1 cellular context compared by ENCODE assay signal in the genomic region with DNA sequence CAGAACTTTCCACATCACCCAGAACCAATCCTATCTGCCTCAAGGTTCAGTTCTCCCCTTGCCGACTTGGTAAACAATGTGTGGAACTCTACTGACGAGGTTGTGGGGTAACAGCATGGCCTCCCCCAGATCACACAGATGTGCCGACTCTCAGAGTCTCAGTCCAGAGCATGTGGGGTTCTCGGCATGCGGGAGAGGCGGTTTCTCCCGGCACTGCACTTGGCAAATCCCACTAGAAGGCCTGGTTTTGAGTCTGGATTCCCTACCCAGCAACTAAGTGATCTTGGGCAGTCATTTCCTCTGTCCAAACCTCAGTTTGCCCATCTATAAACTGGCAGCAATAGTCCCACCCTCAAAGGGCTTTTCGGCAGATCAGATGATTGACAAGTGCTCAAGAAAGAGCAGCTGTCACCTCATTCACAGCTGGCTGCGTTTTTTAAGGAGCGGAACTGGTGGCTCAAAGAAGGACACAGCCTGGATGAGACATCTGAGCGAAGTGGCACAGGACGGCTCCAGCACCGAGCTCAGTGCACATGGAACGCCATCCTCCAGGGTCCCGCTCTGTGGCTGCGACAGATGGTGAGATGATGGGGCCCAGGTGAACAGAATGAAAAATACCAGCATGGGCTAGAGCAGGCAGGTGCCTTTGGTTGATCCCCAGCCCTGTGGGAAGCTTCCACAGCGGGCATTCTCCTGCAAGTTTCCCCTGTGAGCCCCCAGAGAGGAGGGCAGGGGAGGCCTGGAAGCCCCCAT.
A peak's percentile ranks its signal among the peaks of the same experiment; 100 is the strongest.
TF ChIP-seq lines count a peak whose summit lies in the region.

No MANE protein-coding gene starts in this region.

TF ChIP-seq in HepG2, 621 proteins besides CTCF, POLR2A, EP300 and RAD21 (continued from another document and continues in another):
- TF ChIP-seq, protein P1, sequence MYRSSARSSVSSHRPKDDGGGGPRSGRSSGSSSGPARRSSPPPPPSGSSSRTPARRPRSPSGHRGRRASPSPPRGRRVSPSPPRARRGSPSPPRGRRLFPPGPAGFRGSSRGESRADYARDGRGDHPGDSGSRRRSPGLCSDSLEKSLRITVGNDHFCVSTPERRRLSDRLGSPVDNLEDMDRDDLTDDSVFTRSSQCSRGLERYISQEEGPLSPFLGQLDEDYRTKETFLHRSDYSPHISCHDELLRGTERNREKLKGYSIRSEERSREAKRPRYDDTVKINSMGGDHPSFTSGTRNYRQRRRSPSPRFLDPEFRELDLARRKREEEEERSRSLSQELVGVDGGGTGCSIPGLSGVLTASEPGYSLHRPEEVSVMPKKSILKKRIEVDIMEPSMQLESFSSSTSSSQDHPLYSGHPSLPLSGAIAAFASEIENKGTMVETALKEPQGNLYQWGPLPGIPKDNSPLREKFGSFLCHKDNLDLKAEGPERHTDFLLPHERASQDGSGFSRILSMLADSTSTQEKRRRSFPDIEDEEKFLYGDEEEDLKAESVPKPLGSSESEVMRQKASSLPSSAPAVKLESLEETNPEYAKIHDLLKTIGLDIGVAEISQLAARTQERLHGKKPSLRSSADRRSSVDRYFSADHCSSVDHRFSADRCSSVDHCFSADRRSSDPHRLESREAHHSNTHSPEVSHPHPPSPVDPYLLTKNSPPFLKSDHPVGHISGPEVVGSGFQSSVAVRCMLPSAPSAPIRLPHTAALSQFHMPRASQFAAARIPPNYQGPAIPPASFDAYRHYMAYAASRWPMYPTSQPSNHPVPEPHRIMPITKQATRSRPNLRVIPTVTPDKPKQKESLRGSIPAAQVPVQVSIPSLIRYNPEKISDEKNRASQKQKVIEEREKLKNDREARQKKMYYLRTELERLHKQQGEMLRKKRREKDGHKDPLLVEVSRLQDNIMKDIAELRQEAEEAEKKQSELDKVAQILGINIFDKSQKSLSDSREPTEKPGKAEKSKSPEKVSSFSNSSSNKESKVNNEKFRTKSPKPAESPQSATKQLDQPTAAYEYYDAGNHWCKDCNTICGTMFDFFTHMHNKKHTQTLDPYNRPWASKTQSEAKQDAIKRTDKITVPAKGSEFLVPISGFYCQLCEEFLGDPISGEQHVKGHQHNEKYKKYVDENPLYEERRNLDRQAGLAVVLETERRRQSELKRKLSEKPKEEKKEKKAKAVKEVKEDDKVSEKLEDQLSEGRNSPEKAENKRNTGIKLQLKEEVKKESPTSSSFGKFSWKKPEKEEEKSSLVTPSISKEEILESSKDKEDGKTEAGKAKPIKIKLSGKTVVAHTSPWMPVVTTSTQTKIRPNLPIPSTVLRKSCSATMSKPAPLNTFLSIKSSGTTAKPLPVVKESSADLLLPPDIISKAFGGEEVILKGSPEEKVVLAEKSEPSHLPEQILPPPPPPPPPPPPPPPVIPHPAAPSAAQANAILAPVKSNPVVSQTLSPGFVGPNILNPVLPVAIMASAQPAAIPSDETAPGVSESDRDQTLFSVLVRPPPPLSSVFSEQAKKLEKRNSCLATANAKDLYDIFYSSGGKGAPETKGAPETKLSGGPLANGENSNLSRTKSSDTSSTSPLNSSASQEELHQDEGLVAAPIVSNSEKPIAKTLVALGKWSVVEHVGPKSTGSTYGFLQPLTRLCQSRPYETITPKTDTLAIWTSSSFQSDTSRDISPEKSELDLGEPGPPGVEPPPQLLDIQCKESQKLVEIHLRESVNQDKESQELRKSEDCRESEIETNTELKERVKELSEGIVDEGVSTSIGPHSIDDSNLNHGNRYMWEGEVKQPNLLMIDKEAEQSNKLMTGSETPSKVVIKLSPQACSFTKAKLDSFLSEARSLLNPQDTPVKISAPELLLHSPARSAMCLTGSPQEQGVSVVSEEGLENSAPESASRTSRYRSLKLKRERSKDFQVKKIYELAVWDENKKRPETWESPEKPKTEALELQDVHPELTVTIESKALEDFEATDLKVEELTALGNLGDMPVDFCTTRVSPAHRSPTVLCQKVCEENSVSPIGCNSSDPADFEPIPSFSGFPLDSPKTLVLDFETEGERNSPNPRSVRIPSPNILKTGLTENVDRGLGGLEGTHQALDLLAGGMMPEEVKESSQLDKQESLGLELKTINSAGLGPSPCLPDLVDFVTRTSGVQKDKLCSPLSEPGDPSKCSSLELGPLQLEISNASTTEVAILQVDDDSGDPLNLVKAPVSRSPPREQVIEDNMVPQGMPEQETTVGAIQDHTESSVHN (CRISPR knock-in tag; IDR thresholded peaks at IDR 0.05), result no peak
- TF ChIP-seq ZNF160 (CRISPR knock-in tag; IDR thresholded peaks at IDR 0.05), result no peak
- TF ChIP-seq ZNF841 (CRISPR knock-in tag; IDR thresholded peaks at IDR 0.05; ENCODE audit: borderline replicate concordance), result no peak
- no peak for TF ChIP-seq NONO (IDR thresholded peaks at IDR 0.05)
- TF ChIP-seq NONO (CRISPR knock-in tag; conservative IDR thresholded peaks at IDR 0.05), result 0 out of 2 replicates have a peak, but pooled peaks have one; percentile 11
- TF ChIP-seq TOPORS (CRISPR knock-in tag; IDR thresholded peaks at IDR 0.05), result no peak
- TF ChIP-seq, protein P2, sequence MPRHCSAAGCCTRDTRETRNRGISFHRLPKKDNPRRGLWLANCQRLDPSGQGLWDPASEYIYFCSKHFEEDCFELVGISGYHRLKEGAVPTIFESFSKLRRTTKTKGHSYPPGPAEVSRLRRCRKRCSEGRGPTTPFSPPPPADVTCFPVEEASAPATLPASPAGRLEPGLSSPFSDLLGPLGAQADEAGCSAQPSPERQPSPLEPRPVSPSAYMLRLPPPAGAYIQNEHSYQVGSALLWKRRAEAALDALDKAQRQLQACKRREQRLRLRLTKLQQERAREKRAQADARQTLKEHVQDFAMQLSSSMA (CRISPR knock-in tag; IDR thresholded peaks at IDR 0.05), result no peak
- no peak for TF ChIP-seq KLF11 (CRISPR knock-in tag; IDR thresholded peaks at IDR 0.05)
- no peak for TF ChIP-seq ZNF282 (IDR thresholded peaks at IDR 0.05; ENCODE audit: partially characterized antibody)
- no peak for TF ChIP-seq NBN (conservative IDR thresholded peaks at IDR 0.05)
- TF ChIP-seq, protein P3, sequence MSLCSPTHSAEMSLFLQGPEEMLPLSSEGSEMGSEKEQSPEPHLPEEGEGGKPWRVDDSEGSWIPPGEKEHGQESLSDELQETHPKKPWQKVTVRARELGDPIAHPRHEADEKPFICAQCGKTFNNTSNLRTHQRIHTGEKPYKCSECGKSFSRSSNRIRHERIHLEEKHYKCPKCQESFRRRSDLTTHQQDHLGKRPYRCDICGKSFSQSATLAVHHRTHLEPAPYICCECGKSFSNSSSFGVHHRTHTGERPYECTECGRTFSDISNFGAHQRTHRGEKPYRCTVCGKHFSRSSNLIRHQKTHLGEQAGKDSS (CRISPR knock-in tag; IDR thresholded peaks at IDR 0.05; ENCODE audit: borderline replicate concordance, low read depth), result no peak
- TF ChIP-seq, protein P4, sequence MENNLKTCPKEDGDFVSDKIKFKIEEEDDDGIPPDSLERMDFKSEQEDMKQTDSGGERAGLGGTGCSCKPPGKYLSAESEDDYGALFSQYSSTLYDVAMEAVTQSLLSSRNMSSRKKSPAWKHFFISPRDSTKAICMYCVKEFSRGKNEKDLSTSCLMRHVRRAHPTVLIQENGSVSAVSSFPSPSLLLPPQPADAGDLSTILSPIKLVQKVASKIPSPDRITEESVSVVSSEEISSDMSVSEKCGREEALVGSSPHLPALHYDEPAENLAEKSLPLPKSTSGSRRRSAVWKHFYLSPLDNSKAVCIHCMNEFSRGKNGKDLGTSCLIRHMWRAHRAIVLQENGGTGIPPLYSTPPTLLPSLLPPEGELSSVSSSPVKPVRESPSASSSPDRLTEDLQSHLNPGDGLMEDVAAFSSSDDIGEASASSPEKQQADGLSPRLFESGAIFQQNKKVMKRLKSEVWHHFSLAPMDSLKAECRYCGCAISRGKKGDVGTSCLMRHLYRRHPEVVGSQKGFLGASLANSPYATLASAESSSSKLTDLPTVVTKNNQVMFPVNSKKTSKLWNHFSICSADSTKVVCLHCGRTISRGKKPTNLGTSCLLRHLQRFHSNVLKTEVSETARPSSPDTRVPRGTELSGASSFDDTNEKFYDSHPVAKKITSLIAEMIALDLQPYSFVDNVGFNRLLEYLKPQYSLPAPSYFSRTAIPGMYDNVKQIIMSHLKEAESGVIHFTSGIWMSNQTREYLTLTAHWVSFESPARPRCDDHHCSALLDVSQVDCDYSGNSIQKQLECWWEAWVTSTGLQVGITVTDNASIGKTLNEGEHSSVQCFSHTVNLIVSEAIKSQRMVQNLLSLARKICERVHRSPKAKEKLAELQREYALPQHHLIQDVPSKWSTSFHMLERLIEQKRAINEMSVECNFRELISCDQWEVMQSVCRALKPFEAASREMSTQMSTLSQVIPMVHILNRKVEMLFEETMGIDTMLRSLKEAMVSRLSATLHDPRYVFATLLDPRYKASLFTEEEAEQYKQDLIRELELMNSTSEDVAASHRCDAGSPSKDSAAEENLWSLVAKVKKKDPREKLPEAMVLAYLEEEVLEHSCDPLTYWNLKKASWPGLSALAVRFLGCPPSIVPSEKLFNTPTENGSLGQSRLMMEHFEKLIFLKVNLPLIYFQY (CRISPR knock-in tag; IDR thresholded peaks at IDR 0.05; ENCODE audit: borderline replicate concordance), result no peak
- TF ChIP-seq, protein P5, sequence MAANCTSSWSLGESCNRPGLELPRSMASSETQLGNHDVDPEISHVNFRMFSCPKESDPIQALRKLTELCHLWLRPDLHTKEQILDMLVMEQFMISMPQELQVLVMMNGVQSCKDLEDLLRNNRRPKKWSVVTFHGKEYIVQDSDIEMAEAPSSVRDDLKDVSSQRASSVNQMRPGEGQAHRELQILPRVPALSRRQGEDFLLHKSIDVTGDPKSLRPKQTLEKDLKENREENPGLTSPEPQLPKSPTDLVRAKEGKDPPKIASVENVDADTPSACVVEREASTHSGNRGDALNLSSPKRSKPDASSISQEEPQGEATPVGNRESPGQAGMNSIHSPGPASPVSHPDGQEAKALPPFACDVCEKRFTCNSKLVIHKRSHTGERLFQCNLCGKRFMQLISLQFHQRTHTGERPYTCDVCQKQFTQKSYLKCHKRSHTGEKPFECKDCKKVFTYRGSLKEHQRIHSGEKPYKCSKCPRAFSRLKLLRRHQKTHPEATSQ (CRISPR knock-in tag; IDR thresholded peaks at IDR 0.05; ENCODE audit: borderline replicate concordance), result 0 out of 2 replicates have a peak, but pooled peaks have one; percentile 37
- TF ChIP-seq, protein P6, sequence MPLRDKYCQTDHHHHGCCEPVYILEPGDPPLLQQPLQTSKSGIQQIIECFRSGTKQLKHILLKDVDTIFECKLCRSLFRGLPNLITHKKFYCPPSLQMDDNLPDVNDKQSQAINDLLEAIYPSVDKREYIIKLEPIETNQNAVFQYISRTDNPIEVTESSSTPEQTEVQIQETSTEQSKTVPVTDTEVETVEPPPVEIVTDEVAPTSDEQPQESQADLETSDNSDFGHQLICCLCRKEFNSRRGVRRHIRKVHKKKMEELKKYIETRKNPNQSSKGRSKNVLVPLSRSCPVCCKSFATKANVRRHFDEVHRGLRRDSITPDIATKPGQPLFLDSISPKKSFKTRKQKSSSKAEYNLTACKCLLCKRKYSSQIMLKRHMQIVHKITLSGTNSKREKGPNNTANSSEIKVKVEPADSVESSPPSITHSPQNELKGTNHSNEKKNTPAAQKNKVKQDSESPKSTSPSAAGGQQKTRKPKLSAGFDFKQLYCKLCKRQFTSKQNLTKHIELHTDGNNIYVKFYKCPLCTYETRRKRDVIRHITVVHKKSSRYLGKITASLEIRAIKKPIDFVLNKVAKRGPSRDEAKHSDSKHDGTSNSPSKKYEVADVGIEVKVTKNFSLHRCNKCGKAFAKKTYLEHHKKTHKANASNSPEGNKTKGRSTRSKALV (CRISPR knock-in tag; IDR thresholded peaks at IDR 0.05), result no peak
- TF ChIP-seq BHLHE40 (IDR thresholded peaks at IDR 0.05; ENCODE audit: low read length), result no peak
- TF ChIP-seq SRSF4 (IDR thresholded peaks at IDR 0.05; ENCODE audit: low read depth, low read length, poor library complexity, severe bottlenecking), result no peak
- no peak; the same call in 1 of the 2 replicates for TF ChIP-seq FOXO1 (CRISPR knock-in tag; IDR thresholded peaks at IDR 0.05)
- no peak for TF ChIP-seq ARNT2 (CRISPR knock-in tag; IDR thresholded peaks at IDR 0.05; ENCODE audit: low read depth)
- no peak for TF ChIP-seq ZNF224 (CRISPR knock-in tag; IDR thresholded peaks at IDR 0.05)
- TF ChIP-seq, protein P7, sequence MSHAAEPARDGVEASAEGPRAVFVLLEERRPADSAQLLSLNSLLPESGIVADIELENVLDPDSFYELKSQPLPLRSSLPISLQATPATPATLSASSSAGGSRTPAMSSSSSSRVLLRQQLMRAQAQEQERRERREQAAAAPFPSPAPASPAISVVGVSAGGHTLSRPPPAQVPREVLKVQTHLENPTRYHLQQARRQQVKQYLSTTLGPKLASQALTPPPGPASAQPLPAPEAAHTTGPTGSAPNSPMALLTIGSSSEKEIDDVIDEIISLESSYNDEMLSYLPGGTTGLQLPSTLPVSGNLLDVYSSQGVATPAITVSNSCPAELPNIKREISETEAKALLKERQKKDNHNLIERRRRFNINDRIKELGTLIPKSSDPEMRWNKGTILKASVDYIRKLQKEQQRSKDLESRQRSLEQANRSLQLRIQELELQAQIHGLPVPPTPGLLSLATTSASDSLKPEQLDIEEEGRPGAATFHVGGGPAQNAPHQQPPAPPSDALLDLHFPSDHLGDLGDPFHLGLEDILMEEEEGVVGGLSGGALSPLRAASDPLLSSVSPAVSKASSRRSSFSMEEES (CRISPR knock-in tag; IDR thresholded peaks at IDR 0.05), result no peak
- TF ChIP-seq FOXP1 (IDR thresholded peaks at IDR 0.05), result no peak
- no peak for TF ChIP-seq FOXP1 (CRISPR knock-in tag; IDR thresholded peaks at IDR 0.05)
- TF ChIP-seq ZNF562 (CRISPR knock-in tag; IDR thresholded peaks at IDR 0.05; ENCODE audit: borderline replicate concordance), result no peak
- no peak for TF ChIP-seq ARHGAP35 (CRISPR knock-in tag; IDR thresholded peaks at IDR 0.05; ENCODE audit: borderline replicate concordance)
- no peak for TF ChIP-seq KAT7 (CRISPR knock-in tag; IDR thresholded peaks at IDR 0.05; ENCODE audit: borderline replicate concordance)
- no peak for TF ChIP-seq MYNN (CRISPR knock-in tag; IDR thresholded peaks at IDR 0.05; ENCODE audit: low read depth)
